ENCODE assay signal across 9 cellular contexts in the genomic region with DNA sequence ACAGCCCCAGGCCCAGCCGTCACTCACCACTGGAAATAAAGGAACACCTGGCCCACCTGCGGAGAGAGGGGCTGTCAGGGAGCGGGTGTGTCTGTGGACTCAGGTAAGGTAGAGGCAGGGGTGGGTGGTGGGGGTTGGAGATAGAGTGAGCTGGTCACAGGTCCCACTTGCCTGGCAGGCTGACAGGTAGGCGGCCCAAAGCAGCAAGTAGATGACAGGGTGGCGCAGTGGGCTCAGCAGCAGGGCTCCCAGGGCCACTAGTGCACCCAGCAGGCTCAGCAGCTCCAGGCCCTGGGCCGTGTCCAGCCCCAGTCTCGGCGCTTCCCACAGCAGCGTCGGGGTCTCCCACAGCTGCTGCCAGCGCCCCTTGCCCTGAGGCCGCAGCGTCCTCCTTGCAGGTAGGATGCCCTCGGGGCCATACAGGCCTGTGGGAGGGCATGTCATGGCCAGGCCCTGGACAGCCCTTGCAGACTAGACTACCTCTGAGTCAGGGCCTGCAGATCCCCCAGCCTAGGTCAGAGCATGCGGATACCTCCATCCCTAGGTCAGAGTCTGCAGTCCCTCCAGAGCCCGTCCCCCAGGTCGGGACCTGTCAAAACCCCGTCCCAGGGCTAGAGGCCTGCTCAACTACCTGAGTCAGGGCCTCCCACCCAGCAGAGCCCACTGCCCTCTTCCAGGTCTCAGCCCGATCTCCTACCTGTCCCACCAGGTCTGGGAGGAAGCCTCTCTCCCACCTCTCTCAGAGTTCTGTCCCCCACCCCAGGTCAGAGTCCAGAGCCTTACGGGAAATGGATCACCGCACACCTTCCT. TPM values are rescaled to one million over a fixed set of nuclear protein-coding genes. Genes with fewer than 3 reads are reported as not detected.
DNase-seq lines count a peak whose midpoint lies in the region; ATAC-seq and TF ChIP-seq lines count a peak whose summit lies in the region.
"Had no signal": no experiment of that assay in that cellular context is flagged by ENCODE, and none has a peak within 500 bp of the region (broad histone marks: within the 10 kb centered on the region; RNA-seq: fewer than 3 reads in every experiment).

No MANE protein-coding gene starts in this region.

- H3K36me3 ChIP-seq in RWPE2 (ENCODE audit: low read depth): peaks cover 30% of the 10 kb centered on the region
- H3K36me3 ChIP-seq in neural progenitor cell: no peaks in the 10 kb centered on the region

- H2AFZ ChIP-seq in neural progenitor cell (replicated peaks): peak overlapping the region; percentile 84

- no peaks in the 10 kb centered on the region for H3K9me3 Mint-ChIP-seq in neural progenitor cell

- H3K79me2 ChIP-seq in neural progenitor cell (ENCODE audit: low read depth): peaks cover 39% of the 10 kb centered on the region

- H3K27ac Mint-ChIP-seq in neural progenitor cell: no peak overlapping the region

- peak overlapping the region; percentile 97 for H3K4me3 ChIP-seq in AG10803 (ENCODE audit: low read length)
- peak overlapping the region; percentile 67 for H3K4me3 ChIP-seq in RWPE2 (ENCODE audit: severe bottlenecking)
- H3K4me3 ChIP-seq in epithelial cell of proximal tubule (ENCODE audit: low read depth, low read length): peak overlapping the region; percentile 99
- peak overlapping the region; percentile 72 for H3K4me3 ChIP-seq in neural progenitor cell

- peak overlapping the region; percentile 97 for H3K4me3 Mint-ChIP-seq in neural progenitor cell

- no peaks in the 10 kb centered on the region for H3K9me3 ChIP-seq in RWPE2 (ENCODE audit: severe bottlenecking)
- no peaks in the 10 kb centered on the region for H3K9me3 ChIP-seq in neural progenitor cell (ENCODE audit: low read depth)

- H3K4me1 ChIP-seq in RWPE2 (ENCODE audit: insufficient read depth, poor library complexity, severe bottlenecking) (peaks cover 7% of the 10 kb centered on the region), neural progenitor cell (peaks cover 16% of the 10 kb centered on the region)

- peaks cover 2% of the 10 kb centered on the region for H3K36me3 Mint-ChIP-seq in neural progenitor cell

- ATAC-seq in GM21737 (IDR thresholded peaks at IDR 0.05; ENCODE audit: unreplicated experiment): peak; percentile 9
- peak; percentile 51 for ATAC-seq in RWPE2 (ENCODE audit: low read depth)

- H3F3A ChIP-seq in neural progenitor cell (ENCODE audit: low read depth): peaks cover 6% of the 10 kb centered on the region

- H3K27me3 ChIP-seq in RWPE2 (ENCODE audit: insufficient read depth, poor library complexity, severe bottlenecking) (no peaks in the 10 kb centered on the region), neural progenitor cell (no peaks in the 10 kb centered on the region)

- H3K4me2 ChIP-seq in neural progenitor cell: peak overlapping the region; percentile 98

- H3K9ac ChIP-seq in neural progenitor cell: peak overlapping the region; percentile 61

- H3K27me3 Mint-ChIP-seq in neural progenitor cell (ENCODE audit: insufficient read depth, low read depth): no peaks in the 10 kb centered on the region

- H4K20me1 ChIP-seq in neural progenitor cell (ENCODE audit: low read depth): peaks cover 25% of the 10 kb centered on the region

- TF ChIP-seq CTCF in AG10803 (conservative IDR thresholded peaks at IDR 0.05; ENCODE audit: low read length): no peak
- TF ChIP-seq CTCF in RWPE2 (IDR thresholded peaks at IDR 0.05; ENCODE audit: poor library complexity, severe bottlenecking): no peak
- no peak for TF ChIP-seq CTCF in epithelial cell of proximal tubule (conservative IDR thresholded peaks at IDR 0.05; ENCODE audit: low read depth, low read length)
- no peak for TF ChIP-seq CTCF in neural progenitor cell (IDR thresholded peaks at IDR 0.05)

- H3K4me1 Mint-ChIP-seq in neural progenitor cell: peaks cover 11% of the 10 kb centered on the region

- H3K27ac ChIP-seq in RWPE2 (ENCODE audit: poor library complexity, severe bottlenecking): peak overlapping the region; percentile 57
- no peak overlapping the region for H3K27ac ChIP-seq in neural progenitor cell

- no peak for DNase-seq in AG10803 (ENCODE audit: low read depth)
- DNase-seq in RWPE2 (ENCODE audit: low spot score): no peak
- DNase-seq in epithelial cell of proximal tubule (ENCODE audit: low read depth): no peak
- peak; percentile 42 for DNase-seq in neural progenitor cell (ENCODE audit: low spot score)
- DNase-seq in DMS79 (lab: John Stamatoyannopoulos, UW): no peak
- no peak for DNase-seq in stimulated activated CD4-positive, alpha-beta T cell treated with anti-CD3 and anti-CD28 coated beads, Interleukin-2, amount 100 ng/mL, for 24 hours
- DNase-seq in SHP77 (lab: John Stamatoyannopoulos, UW): no peak

RNA-seq across cellular contexts. Expression of gene LMF2, which starts 0.7 kb away (rescaled TPM):
- total RNA-seq in epithelial cell of proximal tubule (69.2 and 83.3 TPM in 2 replicates), neural progenitor cell (ENCODE audit: low replicate concordance) (7.1 and 38.2 TPM in 2 replicates)

RNA-seq across cellular contexts. Expression of gene NCAPH2, which starts 1.2 kb away (rescaled TPM):
- total RNA-seq in epithelial cell of proximal tubule (69.3 and 81.5 TPM in 2 replicates), neural progenitor cell (ENCODE audit: low replicate concordance) (41.2 and 64.4 TPM in 2 replicates)

RNA-seq across cellular contexts. Expression of gene SCO2, which starts 18.6 kb away (rescaled TPM):
- 1.4 TPM in 1 of 2 replicates, not detected in the other for total RNA-seq in epithelial cell of proximal tubule
- total RNA-seq in neural progenitor cell (ENCODE audit: low replicate concordance): 1.1 TPM in 1 of 2 replicates, not detected in the other

RNA-seq across cellular contexts. Expression of gene MIOX, which starts 20.2 kb away (rescaled TPM):
- total RNA-seq in epithelial cell of proximal tubule (not detected in 2 replicates), neural progenitor cell (ENCODE audit: low replicate concordance) (not detected in 2 replicates)
- total RNA-seq: lung microvascular endothelial cell had no signal

RNA-seq across cellular contexts. Expression of gene TYMP, which starts 23.0 kb away (rescaled TPM):
- total RNA-seq in epithelial cell of proximal tubule (7.6 and 13.1 TPM in 2 replicates), neural progenitor cell (ENCODE audit: low replicate concordance) (0.81 TPM in 1 of 2 replicates, not detected in the other)
